In genomic region chr1:198161718-198162090, GRCh38 we compare ENCODE assay signal across 9 cellular contexts. TPM values are rescaled to one million over a fixed set of nuclear protein-coding genes. Genes with fewer than 3 reads are reported as not detected.
DNase-seq lines count a peak whose midpoint lies in the region; ATAC-seq and TF ChIP-seq lines count a peak whose summit lies in the region.
"Had no signal": no experiment of that assay in that cellular context is flagged by ENCODE, and none has a peak within 500 bp of the region (broad histone marks: within the 10 kb centered on the region; RNA-seq: fewer than 3 reads in every experiment).

No MANE protein-coding gene starts in this region.

- no peaks in the 10 kb centered on the region for H3K27me3 ChIP-seq in colonic mucosa
- no peaks in the 10 kb centered on the region for H3K27me3 ChIP-seq in uterus

- no peak overlapping the region for H3K4me3 Mint-ChIP-seq in activated CD4-positive, alpha-beta T cell treated with anti-CD3 and anti-CD28 coated beads, Interleukin-2, amount 10 ng/mL, durations not matched to agents 7 days and 5 days
- no peak overlapping the region for H3K4me3 Mint-ChIP-seq in progenitor cell of endocrine pancreas (ENCODE audit: low read depth)

- TF ChIP-seq CTCF in colonic mucosa (IDR thresholded peaks at IDR 0.05), result no peak
- TF ChIP-seq CTCF in progenitor cell of endocrine pancreas (IDR thresholded peaks at IDR 0.05; ENCODE audit: unreplicated experiment), result no peak
- no peak for TF ChIP-seq CTCF in uterus (IDR thresholded peaks at IDR 0.05)

- peaks cover 12% of the 10 kb centered on the region for H3K36me3 Mint-ChIP-seq in activated CD4-positive, alpha-beta T cell treated with anti-CD3 and anti-CD28 coated beads, Interleukin-2, amount 10 ng/mL, durations not matched to agents 7 days and 5 days (ENCODE audit: low read depth)
- H3K36me3 Mint-ChIP-seq in progenitor cell of endocrine pancreas (ENCODE audit: insufficient read depth), result no peaks in the 10 kb centered on the region

- H3K9me3 ChIP-seq in colonic mucosa, result no peaks in the 10 kb centered on the region
- no peaks in the 10 kb centered on the region for H3K9me3 ChIP-seq in uterus

- DNase-seq in activated CD4-positive, alpha-beta T cell treated with anti-CD3 and anti-CD28 coated beads, Interleukin-2, amount 10 ng/mL, durations not matched to agents 7 days and 5 days, result no peak
- no peak for DNase-seq in activated CD4-positive, alpha-beta T cell treated with anti-CD3 and anti-CD28 coated beads for 48 hours
- no peak for DNase-seq in Jurkat, Clone E6-1 (ENCODE audit: low read depth, low spot score)
- DNase-seq in colonic mucosa, result no peak
- DNase-seq in progenitor cell of endocrine pancreas (ENCODE audit: low spot score, unreplicated experiment), result no peak
- no peak for DNase-seq in uterus
- DNase-seq in AML-193 (lab: John Stamatoyannopoulos, UW), result no peak
- DNase-seq: cerebellar nuclear complex had no signal

- TF ChIP-seq POLR2A in uterus (IDR thresholded peaks at IDR 0.05), result no peak

- POLR2A ChIA-PET in activated CD4-positive, alpha-beta T cell treated with anti-CD3 and anti-CD28 coated beads, Interleukin-2, amount 10 ng/mL, durations not matched to agents 7 days and 5 days (lab: Charles Lee), result interaction anchor here (0.6 kb wide), 1 partner anchor 569 kb away, joined by 5 read pairs; no protein-coding TSS in a partner anchor

- CTCF ChIA-PET in activated CD4-positive, alpha-beta T cell treated with anti-CD3 and anti-CD28 coated beads, Interleukin-2, amount 10 ng/mL, durations not matched to agents 7 days and 5 days (lab: Charles Lee), result interaction anchor here (0.6 to 1.2 kb wide), 3 partner anchors 11 to 190 kb away, joined by 3 read pairs; no protein-coding TSS in a partner anchor

- H3K36me3 ChIP-seq in colonic mucosa, result no peaks in the 10 kb centered on the region
- H3K36me3 ChIP-seq in uterus, result no peaks in the 10 kb centered on the region

- peak overlapping the region; percentile 38 for H3K27ac Mint-ChIP-seq in activated CD4-positive, alpha-beta T cell treated with anti-CD3 and anti-CD28 coated beads, Interleukin-2, amount 10 ng/mL, durations not matched to agents 7 days and 5 days
- peak overlapping the region; percentile 96 for H3K27ac Mint-ChIP-seq in progenitor cell of endocrine pancreas

- H3K9me3 Mint-ChIP-seq in activated CD4-positive, alpha-beta T cell treated with anti-CD3 and anti-CD28 coated beads, Interleukin-2, amount 10 ng/mL, durations not matched to agents 7 days and 5 days, result no peaks in the 10 kb centered on the region
- no peaks in the 10 kb centered on the region for H3K9me3 Mint-ChIP-seq in progenitor cell of endocrine pancreas (ENCODE audit: low read depth)

- H3K4me3 ChIP-seq in Jurkat, Clone E6-1 (ENCODE audit: low read length), result peak overlapping the region; percentile 22; the same call in 1 of the 2 replicates
- H3K4me3 ChIP-seq in colonic mucosa, result no peak overlapping the region
- H3K4me3 ChIP-seq in uterus, result no peak overlapping the region

- no peaks in the 10 kb centered on the region for H3K27me3 Mint-ChIP-seq in activated CD4-positive, alpha-beta T cell treated with anti-CD3 and anti-CD28 coated beads, Interleukin-2, amount 10 ng/mL, durations not matched to agents 7 days and 5 days
- no peaks in the 10 kb centered on the region for H3K27me3 Mint-ChIP-seq in progenitor cell of endocrine pancreas

- peak overlapping the region in 1 of 2 donors; percentile 55 for H3K9ac ChIP-seq in colonic mucosa (ENCODE audit: low read depth in 2 of 2, low read length in 2 of 2)

- H3K27ac ChIP-seq in colonic mucosa (peak overlapping the region; percentile 45), uterus (no peak overlapping the region)

- intact Hi-C loops in colonic mucosa (cut with DNase I) (no loop called here), uterus (cut with DNase I; ENCODE audit: low total_unique reads) (no loop called here)

- H3K4me1 ChIP-seq in colonic mucosa (peaks cover 14% of the 10 kb centered on the region), uterus (peaks cover 0 to 13% of the 10 kb centered on the region in 2 donors)

- ATAC-seq in HG03469 (IDR thresholded peaks at IDR 0.05; ENCODE audit: unreplicated experiment), result no peak

- H3K4me1 Mint-ChIP-seq in activated CD4-positive, alpha-beta T cell treated with anti-CD3 and anti-CD28 coated beads, Interleukin-2, amount 10 ng/mL, durations not matched to agents 7 days and 5 days, result peaks cover 64% of the 10 kb centered on the region
- H3K4me1 Mint-ChIP-seq in progenitor cell of endocrine pancreas (ENCODE audit: low read depth), result peaks cover 55% of the 10 kb centered on the region

RNA-seq across cellular contexts. Expression of gene NEK7, which starts 4.9 kb away (rescaled TPM):
- 10 to 100 TPM; 49.1 to 49.3 TPM for total RNA-seq in activated CD4-positive, alpha-beta T cell treated with anti-CD3 and anti-CD28 coated beads, Interleukin-2, amount 10 ng/mL, durations not matched to agents 7 days and 5 days
- polyA plus RNA-seq in Jurkat, Clone E6-1 (2012; ENCODE audit: insufficient read depth, insufficient read length), result 120 TPM
- 10 to 100 TPM; 45.4 to 64.7 TPM for total RNA-seq in colonic mucosa
- total RNA-seq in progenitor cell of endocrine pancreas, result 23.4 and 25.9 TPM in 2 replicates
- total RNA-seq in uterus, result 100 to 1,000 TPM in 3 of 4 donors, 10 to 100 TPM in 1; 95.7 to 145 (median 132) TPM
